In genomic region chr10:73730153-73730906, GRCh38 we compare ENCODE assay signal across 8 cellular contexts. TPM values are rescaled to one million over a fixed set of nuclear protein-coding genes. Genes with fewer than 3 reads are reported as not detected.
A peak's percentile ranks its signal among the peaks of the same experiment; 100 is the strongest.
DNase-seq lines count a peak whose midpoint lies in the region; ATAC-seq and TF ChIP-seq lines count a peak whose summit lies in the region.

No MANE protein-coding gene starts in this region.

- peak overlapping the region; percentile 67 for H3K4me3 ChIP-seq in GM08714 (ENCODE audit: low read length)
- H3K4me3 ChIP-seq in ovary, result peak overlapping the region; percentile 66
- peak overlapping the region; percentile 77 for H3K4me3 ChIP-seq in thymus (ENCODE audit: low read length)

- no peaks in the 10 kb centered on the region for H3K9me3 Mint-ChIP-seq in activated naive CD8-positive, alpha-beta T cell treated with anti-CD3 and anti-CD28 coated beads, Interleukin-2, amount 10 ng/mL, durations not matched to agents 7 days and 5 days

- WGBS in ovary, 3 donors, result 0% methylated on average over 58 of the region's 58 CpGs
- WGBS in thymus, result under 1% methylated on average over 58 of the region's 58 CpGs

- peak overlapping the region; percentile 97 for H3K27ac Mint-ChIP-seq in activated naive CD8-positive, alpha-beta T cell treated with anti-CD3 and anti-CD28 coated beads, Interleukin-2, amount 10 ng/mL, durations not matched to agents 7 days and 5 days

- peak; percentile 30 for TF ChIP-seq POLR2A in ovary (IDR thresholded peaks at IDR 0.05)

- peaks cover 9% of the 10 kb centered on the region for H3K4me1 ChIP-seq in ovary (ENCODE audit: insufficient read depth)
- peaks cover 5% of the 10 kb centered on the region for H3K4me1 ChIP-seq in thymus (ENCODE audit: control insufficient read depth, insufficient read depth, low read length)

- peaks cover 15% of the 10 kb centered on the region for H3K4me1 Mint-ChIP-seq in activated naive CD8-positive, alpha-beta T cell treated with anti-CD3 and anti-CD28 coated beads, Interleukin-2, amount 10 ng/mL, durations not matched to agents 7 days and 5 days

- H3K4me3 Mint-ChIP-seq in activated naive CD8-positive, alpha-beta T cell treated with anti-CD3 and anti-CD28 coated beads, Interleukin-2, amount 10 ng/mL, durations not matched to agents 7 days and 5 days, result peak overlapping the region; percentile 99

- H3K27me3 ChIP-seq in ovary (no peaks in the 10 kb centered on the region), thymus (ENCODE audit: control insufficient read depth, insufficient read depth) (no peaks in the 10 kb centered on the region)

- intact Hi-C loops in Right ventricle myocardium inferior (cut with DNase I), result no loop called here
- intact Hi-C loops in ovary (cut with DNase I), result no loop called here

- no peak for TF ChIP-seq CTCF in ovary (IDR thresholded peaks at IDR 0.05)

- H3K36me3 ChIP-seq in ovary (no peaks in the 10 kb centered on the region), thymus (ENCODE audit: control insufficient read depth, insufficient read depth) (peaks cover 34% of the 10 kb centered on the region)

- no peak for TF ChIP-seq EP300 in ovary (IDR thresholded peaks at IDR 0.05)

- H3K27me3 Mint-ChIP-seq in activated naive CD8-positive, alpha-beta T cell treated with anti-CD3 and anti-CD28 coated beads, Interleukin-2, amount 10 ng/mL, durations not matched to agents 7 days and 5 days, result no peaks in the 10 kb centered on the region

- H3K9me3 ChIP-seq in ovary (no peaks in the 10 kb centered on the region), thymus (ENCODE audit: control insufficient read depth) (no peaks in the 10 kb centered on the region)

- H3K36me3 Mint-ChIP-seq in activated naive CD8-positive, alpha-beta T cell treated with anti-CD3 and anti-CD28 coated beads, Interleukin-2, amount 10 ng/mL, durations not matched to agents 7 days and 5 days, result peaks cover 13% of the 10 kb centered on the region

- ATAC-seq in HG02571 (IDR thresholded peaks at IDR 0.05; ENCODE audit: unreplicated experiment) (peak; percentile 84), Right ventricle myocardium inferior (peak; percentile 89)
- ATAC-seq in activated naive CD8-positive, alpha-beta T cell treated with anti-CD3 and anti-CD28 coated beads, Interleukin-2, amount 10 ng/mL, durations not matched to agents 7 days and 5 days (ENCODE audit: low read depth), result peak; percentile 92

- POLR2A ChIA-PET in activated naive CD8-positive, alpha-beta T cell treated with anti-CD3 and anti-CD28 coated beads, Interleukin-2, amount 10 ng/mL, durations not matched to agents 7 days and 5 days (lab: Charles Lee), result interaction anchor here (0.8 to 4.0 kb wide), 9 partner anchors 13 to 150 kb away, joined by 3 to 47 read pairs (median 3); partner anchors contain the start of genes CHCHD1 and SEC24C

- peak; percentile 76 for DNase-seq in NCI-H1092 (lab: John Stamatoyannopoulos, UW)
- peak; percentile 75 for DNase-seq in SKM-1 treated with dmso at 0.1 percent for 144 hours (lab: John Stamatoyannopoulos, UW; ENCODE audit: unreplicated experiment)
- DNase-seq in activated naive CD8-positive, alpha-beta T cell treated with anti-CD3 and anti-CD28 coated beads, Interleukin-2, amount 10 ng/mL, durations not matched to agents 7 days and 5 days, result peak; percentile 94
- peak; percentile 92 for DNase-seq in Right ventricle myocardium inferior (ENCODE audit: missing footprints)
- DNase-seq in ovary, result peak; percentile 80 to 91 (median 83)

- H3K27ac ChIP-seq in ovary (peak overlapping the region; percentile 35 to 78), thymus (ENCODE audit: low read depth) (peak overlapping the region; percentile 92)

RNA-seq across cellular contexts. Expression of gene SEC24C, which starts 13.8 kb away (rescaled TPM):
- total RNA-seq in activated naive CD8-positive, alpha-beta T cell treated with anti-CD3 and anti-CD28 coated beads, Interleukin-2, amount 10 ng/mL, durations not matched to agents 7 days and 5 days, result 10 to 100 TPM; 96.3 to 96.7 TPM
- total RNA-seq in Right ventricle myocardium inferior (46.4 TPM), ovary (10 to 100 TPM; 30.3 to 70.4 (median 58.8) TPM)
- polyA plus RNA-seq in ovary (10 to 100 TPM; 32.2 to 60.5 TPM), thymus (31.4 TPM)

RNA-seq across cellular contexts. Expression of gene AGAP5, which starts 32.4 kb away (rescaled TPM):
- 10 to 100 TPM; 10.2 to 11.3 TPM for total RNA-seq in activated naive CD8-positive, alpha-beta T cell treated with anti-CD3 and anti-CD28 coated beads, Interleukin-2, amount 10 ng/mL, durations not matched to agents 7 days and 5 days
- total RNA-seq in Right ventricle myocardium inferior (2.6 TPM), ovary (10 to 100 TPM in 2 of 7 donors, 1 to 10 TPM in 5; 2.0 to 11.1 (median 8.4) TPM)
- polyA plus RNA-seq in ovary (1 to 10 TPM; 4.7 to 5.6 TPM), thymus (9.0 TPM)

RNA-seq across cellular contexts. Expression of gene CHCHD1, which starts 51.5 kb away (rescaled TPM):
- total RNA-seq in activated naive CD8-positive, alpha-beta T cell treated with anti-CD3 and anti-CD28 coated beads, Interleukin-2, amount 10 ng/mL, durations not matched to agents 7 days and 5 days, result 10 to 100 TPM; 23.0 to 24.8 TPM
- 30.8 TPM for total RNA-seq in Right ventricle myocardium inferior
- 10 to 100 TPM; 12.5 to 33.4 (median 16.9) TPM for total RNA-seq in ovary
- polyA plus RNA-seq in ovary, result 10 to 100 TPM; 26.3 to 30.6 TPM
- polyA plus RNA-seq in thymus, result 78.2 TPM

RNA-seq across cellular contexts. Expression of gene ZSWIM8, which starts 55.1 kb away (rescaled TPM):
- total RNA-seq in activated naive CD8-positive, alpha-beta T cell treated with anti-CD3 and anti-CD28 coated beads, Interleukin-2, amount 10 ng/mL, durations not matched to agents 7 days and 5 days, result 10 to 100 TPM; 93.4 to 95.2 TPM
- total RNA-seq in Right ventricle myocardium inferior, result 45.3 TPM
- total RNA-seq in ovary, result 10 to 100 TPM; 56.1 to 90.7 (median 69.3) TPM
- polyA plus RNA-seq in ovary, result 10 to 100 TPM; 42.7 to 80.9 TPM
- 106 TPM for polyA plus RNA-seq in thymus

Comparison
In these comparisons a context has a peak if more than half of its experiments do, and no peak if none do; other contexts are left out.
1. Peak in every context shown above with its lines: DNase-seq, ATAC-seq, H3K4me3 ChIP-seq and H3K27ac ChIP-seq.